21 cellular contexts compared by ENCODE assay signal in the genomic region with DNA sequence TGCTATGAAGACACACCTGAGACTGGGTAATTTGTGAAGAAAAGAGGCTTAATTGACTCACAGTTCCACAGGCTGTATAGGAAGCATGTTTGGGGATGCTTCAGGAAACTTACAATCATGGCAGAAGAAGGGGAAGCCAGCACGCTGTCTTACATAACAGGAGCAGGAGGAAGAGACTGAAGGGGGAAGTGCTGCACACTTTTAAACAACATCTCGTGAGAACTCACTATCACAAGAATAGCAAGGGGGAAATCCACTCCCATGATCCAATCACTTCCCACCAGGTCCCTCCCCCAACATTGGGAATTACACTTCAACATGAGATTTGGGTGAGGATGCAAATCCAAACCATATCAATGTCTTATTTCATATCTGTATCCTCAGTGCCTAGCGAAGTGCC.
"Had no signal": no experiment of that assay in that cellular context is flagged by ENCODE, and none has a peak within 500 bp of the region (broad histone marks: within the 10 kb centered on the region; RNA-seq: fewer than 3 reads in every experiment).

No MANE protein-coding gene starts in this region.

- H3K27ac Mint-ChIP-seq: natural killer cell; stimulated activated memory B cell treated with anti-CD40 and anti-IgM and Interleukin-4, amounts not matched to agents 10 μg/mL and 1 μg/mL and 100 μg/mL, for 72 hours; type B pancreatic cell had no signal

- H3K36me3 Mint-ChIP-seq: natural killer cell; stimulated activated memory B cell treated with anti-CD40 and anti-IgM and Interleukin-4, amounts not matched to agents 10 μg/mL and 1 μg/mL and 100 μg/mL, for 72 hours; type B pancreatic cell had no signal

- H3K4me1 Mint-ChIP-seq: natural killer cell; stimulated activated memory B cell treated with anti-CD40 and anti-IgM and Interleukin-4, amounts not matched to agents 10 μg/mL and 1 μg/mL and 100 μg/mL, for 72 hours had no signal

- ATAC-seq: gastroesophageal sphincter; heart left ventricle; left ventricle myocardium superior; lower lobe of right lung; natural killer cell; psoas muscle; right cardiac atrium; stimulated activated memory B cell treated with anti-CD40 and anti-IgM and Interleukin-4, amounts not matched to agents 10 μg/mL and 1 μg/mL and 100 μg/mL, for 72 hours; stimulated activated naive CD8-positive, alpha-beta T cell treated with anti-CD3 and anti-CD28 coated beads, Interleukin-15, Interleukin-2, amounts not matched to agents 100 U/mL and 50 U/mL, for 24 hours had no signal

- DNase-seq: dorsolateral prefrontal cortex; effector CD4-positive, alpha-beta T cell; foreskin fibroblast; heart left ventricle; left ventricle myocardium superior; lower lobe of right lung; natural killer cell; occipital lobe; ovary; posterior cingulate gyrus; psoas muscle; right cardiac atrium; spleen; stimulated activated CD4-positive, alpha-beta T cell treated with anti-CD3 and anti-CD28 coated beads, Interleukin-4, amount 100 ng/mL, for 4 hours; stimulated activated naive CD8-positive, alpha-beta T cell treated with anti-CD3 and anti-CD28 coated beads, Interleukin-15, Interleukin-2, amounts not matched to agents 100 U/mL and 50 U/mL, for 24 hours; substantia nigra; testis; tibial artery had no signal

- H3K27me3 Mint-ChIP-seq: stimulated activated memory B cell treated with anti-CD40 and anti-IgM and Interleukin-4, amounts not matched to agents 10 μg/mL and 1 μg/mL and 100 μg/mL, for 72 hours; type B pancreatic cell had no signal

- H3K4me3 Mint-ChIP-seq: natural killer cell; stimulated activated memory B cell treated with anti-CD40 and anti-IgM and Interleukin-4, amounts not matched to agents 10 μg/mL and 1 μg/mL and 100 μg/mL, for 72 hours; type B pancreatic cell had no signal
